In genomic region chr12:116528498-116528897, GRCh38 we compare ENCODE assay signal across 1 cellular context.
TF ChIP-seq lines count a peak whose summit lies in the region.

No MANE protein-coding gene starts in this region.

TF ChIP-seq in IMR-90, 13 proteins besides CTCF, POLR2A, EP300 and RAD21:
- no peak for TF ChIP-seq BHLHE40 (IDR thresholded peaks at IDR 0.05; ENCODE audit: low read depth, low read length)
TF ChIP-seq in IMR-90: peak in this region for 0.
